Comparison of ENCODE assay signal across 8 cellular contexts in the genomic region with DNA sequence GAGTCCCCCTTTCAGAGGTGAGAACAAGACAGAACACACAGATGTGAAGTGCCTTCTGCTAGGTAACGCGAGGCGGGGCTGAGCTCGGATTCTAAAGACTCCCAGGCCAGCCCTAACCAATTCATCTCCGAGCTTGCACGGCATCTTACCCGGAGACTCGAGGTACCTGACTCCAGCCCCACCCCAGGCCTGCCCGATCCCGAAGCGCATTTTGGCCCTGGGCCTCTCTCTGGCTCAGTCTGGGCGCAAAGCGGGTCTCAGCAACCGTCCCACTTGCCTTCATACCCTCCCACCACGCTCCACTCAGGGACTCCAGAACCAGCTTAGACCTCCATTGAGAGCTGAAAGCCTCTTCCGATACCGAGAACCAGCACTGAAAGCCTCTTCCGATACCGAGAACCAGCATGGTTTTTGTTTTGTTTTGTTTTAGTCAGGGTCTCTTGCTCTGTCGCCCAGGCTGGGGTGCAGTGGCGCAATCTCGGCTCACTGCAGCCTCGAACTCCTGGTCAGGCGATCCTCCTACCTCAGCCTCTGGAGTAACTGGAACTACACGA. TPM values are rescaled to one million over a fixed set of nuclear protein-coding genes. Genes with fewer than 3 reads are reported as not detected.
DNase-seq lines count a peak whose midpoint lies in the region; ATAC-seq and TF ChIP-seq lines count a peak whose summit lies in the region.

No MANE protein-coding gene starts in this region.

- peaks cover 0 to 12% (median 0%) of the 10 kb centered on the region in 3 donors for H3K36me3 Mint-ChIP-seq in naive thymus-derived CD8-positive, alpha-beta T cell
- peaks cover 21% of the 10 kb centered on the region for H3K36me3 Mint-ChIP-seq in stimulated activated naive CD8-positive, alpha-beta T cell treated with anti-CD3 and anti-CD28 coated beads, Interleukin-15, Interleukin-2, amounts not matched to agents 100 ng/mL and 50 ng/mL, for 24 hours (ENCODE audit: low read depth)

- H3K27me3 Mint-ChIP-seq in naive thymus-derived CD8-positive, alpha-beta T cell, result no peaks in the 10 kb centered on the region
- no peaks in the 10 kb centered on the region for H3K27me3 Mint-ChIP-seq in stimulated activated naive CD8-positive, alpha-beta T cell treated with anti-CD3 and anti-CD28 coated beads, Interleukin-15, Interleukin-2, amounts not matched to agents 100 ng/mL and 50 ng/mL, for 24 hours

- POLR2A ChIA-PET in naive thymus-derived CD8-positive, alpha-beta T cell (lab: Charles Lee), result interaction anchor here (1.1 to 2.9 kb wide), 11 partner anchors 16 to 896 kb away, joined by 3 to 19 read pairs (median 5); partner anchors contain the start of genes AHCY, EIF2S2, ITCH and PIGU

- no peak for TF ChIP-seq CTCF in epithelial cell of esophagus (IDR thresholded peaks at IDR 0.05; ENCODE audit: insufficient read depth, low read depth, low read length, missing control alignments)

- DNase-seq in Ammon's horn (ENCODE audit: low spot score), result peak; percentile 57
- DNase-seq in NCI-H526 treated with DMSO at 0.1 percent for 48 hours (lab: John Stamatoyannopoulos, UW), result peak; percentile 70
- peak; percentile 25 for DNase-seq in activated CD8-positive, alpha-beta memory T cell treated with anti-CD3 and anti-CD28 coated beads, Interleukin-2, amount 50 U/mL, for 1 hour (ENCODE audit: extremely low read depth)
- peak; percentile 92 for DNase-seq in epithelial cell of esophagus (ENCODE audit: low read depth)
- DNase-seq in naive thymus-derived CD8-positive, alpha-beta T cell, result peak; percentile 49 to 88 (median 70)

- peak overlapping the region; percentile 97 to 100 (median 99) for H3K4me3 Mint-ChIP-seq in naive thymus-derived CD8-positive, alpha-beta T cell
- H3K4me3 Mint-ChIP-seq in stimulated activated naive CD8-positive, alpha-beta T cell treated with anti-CD3 and anti-CD28 coated beads, Interleukin-15, Interleukin-2, amounts not matched to agents 100 ng/mL and 50 ng/mL, for 24 hours, result peak overlapping the region; percentile 98

- H3K4me3 ChIP-seq in epithelial cell of esophagus (ENCODE audit: low read length), result peak overlapping the region; percentile 91

- peak; percentile 54 for ATAC-seq in GM19025 (IDR thresholded peaks at IDR 0.05; ENCODE audit: low read depth, unreplicated experiment)
- peak; percentile 55 for ATAC-seq in HG03280 (IDR thresholded peaks at IDR 0.05; ENCODE audit: unreplicated experiment)
- ATAC-seq in naive thymus-derived CD8-positive, alpha-beta T cell, result peak; percentile 70 to 78

- peaks cover 25 to 60% (median 34%) of the 10 kb centered on the region in 4 donors for H3K4me1 Mint-ChIP-seq in naive thymus-derived CD8-positive, alpha-beta T cell
- peaks cover 50% of the 10 kb centered on the region for H3K4me1 Mint-ChIP-seq in stimulated activated naive CD8-positive, alpha-beta T cell treated with anti-CD3 and anti-CD28 coated beads, Interleukin-15, Interleukin-2, amounts not matched to agents 100 ng/mL and 50 ng/mL, for 24 hours (ENCODE audit: low read depth)

- no peaks in the 10 kb centered on the region for H3K9me3 Mint-ChIP-seq in naive thymus-derived CD8-positive, alpha-beta T cell
- H3K9me3 Mint-ChIP-seq in stimulated activated naive CD8-positive, alpha-beta T cell treated with anti-CD3 and anti-CD28 coated beads, Interleukin-15, Interleukin-2, amounts not matched to agents 100 ng/mL and 50 ng/mL, for 24 hours, result no peaks in the 10 kb centered on the region

- peak overlapping the region; percentile 96 to 99 (median 98) for H3K27ac Mint-ChIP-seq in naive thymus-derived CD8-positive, alpha-beta T cell
- H3K27ac Mint-ChIP-seq in stimulated activated naive CD8-positive, alpha-beta T cell treated with anti-CD3 and anti-CD28 coated beads, Interleukin-15, Interleukin-2, amounts not matched to agents 100 ng/mL and 50 ng/mL, for 24 hours, result peak overlapping the region; percentile 97

RNA-seq across cellular contexts. Expression of gene DYNLRB1, which starts 0.7 kb away (rescaled TPM):
- total RNA-seq in naive thymus-derived CD8-positive, alpha-beta T cell, result 10 to 100 TPM; 60.1 to 67.6 TPM
- polyA plus RNA-seq in naive thymus-derived CD8-positive, alpha-beta T cell, result 100 to 1,000 TPM; 216 to 275 (median 268) TPM

RNA-seq across cellular contexts. Expression of gene MAP1LC3A, which starts 43.0 kb away (rescaled TPM):
- 1 to 10 TPM in 1 of 2 experiments, under 1 TPM in 1; 0.99 to 2.4 TPM for total RNA-seq in naive thymus-derived CD8-positive, alpha-beta T cell
- polyA plus RNA-seq in naive thymus-derived CD8-positive, alpha-beta T cell, result 1 to 10 TPM in 2 of 3 donors, under 1 TPM in 1; 0.94 to 2.1 (median 1.6) TPM

Comparison
In these comparisons a context has a peak if more than half of its experiments do, and no peak if none do; other contexts are left out.
1. Peak in every context shown above with its lines: DNase-seq, ATAC-seq and H3K4me3 ChIP-seq.
2. DNase-seq: peak in every context shown above with its lines; median percentile 92 in epithelial cell of esophagus; 70 in naive thymus-derived CD8-positive, alpha-beta T cell; 70 in NCI-H526 treated with DMSO at 0.1 percent for 48 hours; 57 in Ammon's horn; 25 in activated CD8-positive, alpha-beta memory T cell treated with anti-CD3 and anti-CD28 coated beads, Interleukin-2, amount 50 U/mL, for 1 hour.